11 cellular contexts compared by ENCODE assay signal in the genomic region with DNA sequence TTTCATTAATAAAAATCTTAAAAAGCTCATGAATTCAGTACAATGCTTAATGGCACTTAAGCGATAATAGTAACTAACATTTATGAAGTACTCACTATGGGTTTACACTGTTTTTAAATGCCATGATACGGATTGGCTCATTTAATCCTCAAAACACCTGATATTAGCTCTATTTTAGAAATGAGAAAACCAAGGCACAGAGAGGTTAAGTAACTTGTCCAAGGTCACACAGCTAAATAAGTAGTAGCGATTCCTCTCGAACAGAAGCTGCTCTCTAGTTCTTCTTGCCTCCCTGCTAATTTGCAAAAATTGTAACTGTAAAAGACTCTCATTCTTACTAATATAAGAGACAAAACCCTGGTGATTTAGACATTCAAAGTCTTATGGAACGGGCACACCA.
DNase-seq lines count a peak whose midpoint lies in the region; ATAC-seq and TF ChIP-seq lines count a peak whose summit lies in the region.
"Had no signal": no experiment of that assay in that cellular context is flagged by ENCODE, and none has a peak within 500 bp of the region (broad histone marks: within the 10 kb centered on the region; RNA-seq: fewer than 3 reads in every experiment).

No MANE protein-coding gene starts in this region.

- H2AFZ ChIP-seq in ACC112 (ENCODE audit: low read length, unreplicated experiment) (no peak overlapping the region), GM23338 (no peak overlapping the region)

- H3K27ac ChIP-seq in ACC112 (ENCODE audit: low read depth, low read length) (no peak overlapping the region), GM23338 (ENCODE audit: low read depth) (no peak overlapping the region)

- peaks cover 33% of the 10 kb centered on the region for H3K27me3 Mint-ChIP-seq in GM23338 (ENCODE audit: insufficient read depth, low read depth, poor library complexity)
- no peaks in the 10 kb centered on the region for H3K27me3 Mint-ChIP-seq in activated naive CD8-positive, alpha-beta T cell treated with anti-CD3 and anti-CD28 coated beads, Interleukin-2, amount 10 ng/mL, durations not matched to agents 7 days and 5 days

- TF ChIP-seq CTCF in GM23338 (conservative IDR thresholded peaks at IDR 0.05; ENCODE audit: low read depth in 2 of 2): no peak
- TF ChIP-seq CTCF in kidney epithelial cell (IDR thresholded peaks at IDR 0.05; ENCODE audit: insufficient read depth, low read length, poor library complexity, severe bottlenecking): no peak

- H3K4me3 ChIP-seq in ACC112 (ENCODE audit: low read depth, low read length): peak overlapping the region; percentile 95
- peak overlapping the region; percentile 77; the same call in 1 of the 2 replicates for H3K4me3 ChIP-seq in GM23338
- peak overlapping the region; percentile 43 for H3K4me3 ChIP-seq in kidney epithelial cell (ENCODE audit: low read depth, low read length)

- H3K9me3 Mint-ChIP-seq in GM23338: peaks cover 11% of the 10 kb centered on the region
- peaks cover 4% of the 10 kb centered on the region for H3K9me3 Mint-ChIP-seq in activated naive CD8-positive, alpha-beta T cell treated with anti-CD3 and anti-CD28 coated beads, Interleukin-2, amount 10 ng/mL, durations not matched to agents 7 days and 5 days

- peaks cover 11% of the 10 kb centered on the region for H3F3A ChIP-seq in GM23338 (replicated peaks; ENCODE audit: low read depth)

- H4K20me1 ChIP-seq in GM23338 (replicated peaks; ENCODE audit: insufficient read depth): peaks cover 12% of the 10 kb centered on the region; the same call in 1 of the 2 replicates

- DNase-seq in GM23338 (ENCODE audit: low spot score) (no peak), kidney epithelial cell (ENCODE audit: low read depth) (no peak), NCI-H146 (lab: John Stamatoyannopoulos, UW) (no peak), cerebellar nuclear complex (lab: John Stamatoyannopoulos, UW) (no peak)
- no peak for DNase-seq in activated naive CD8-positive, alpha-beta T cell treated with anti-CD3 and anti-CD28 coated beads, Interleukin-2, amount 10 ng/mL, durations not matched to agents 7 days and 5 days
- no peak for DNase-seq in stimulated activated CD4-positive, alpha-beta T cell treated with anti-CD3 and anti-CD28 coated beads, Interleukin-4, amount 100 ng/mL, for 24 hours
- DNase-seq: aorta, DMS153, T1000 had no signal

- H3K27ac Mint-ChIP-seq in GM23338: no peak overlapping the region
- no peak overlapping the region for H3K27ac Mint-ChIP-seq in activated naive CD8-positive, alpha-beta T cell treated with anti-CD3 and anti-CD28 coated beads, Interleukin-2, amount 10 ng/mL, durations not matched to agents 7 days and 5 days

- no peak for ATAC-seq in GM23338
- no peak for ATAC-seq in activated naive CD8-positive, alpha-beta T cell treated with anti-CD3 and anti-CD28 coated beads, Interleukin-2, amount 10 ng/mL, durations not matched to agents 7 days and 5 days (ENCODE audit: low read depth)
- no peak for ATAC-seq in GM18867 (IDR thresholded peaks at IDR 0.05; ENCODE audit: unreplicated experiment)

- H3K4me1 Mint-ChIP-seq in GM23338: peaks cover 43% of the 10 kb centered on the region
- peaks cover 23% of the 10 kb centered on the region for H3K4me1 Mint-ChIP-seq in activated naive CD8-positive, alpha-beta T cell treated with anti-CD3 and anti-CD28 coated beads, Interleukin-2, amount 10 ng/mL, durations not matched to agents 7 days and 5 days

- H3K79me2 ChIP-seq in ACC112 (ENCODE audit: control insufficient read depth, insufficient read depth, low read length, unreplicated experiment) (peaks cover 53% of the 10 kb centered on the region), GM23338 (replicated peaks; ENCODE audit: insufficient read depth) (peaks cover 12% of the 10 kb centered on the region; the same call in 1 of the 2 replicates)

- H3K27me3 ChIP-seq in ACC112 (ENCODE audit: insufficient read depth, low read length) (no peaks in the 10 kb centered on the region), GM23338 (ENCODE audit: insufficient read depth) (peaks cover 28% of the 10 kb centered on the region), kidney epithelial cell (ENCODE audit: control insufficient read depth, insufficient read depth, low read length) (no peaks in the 10 kb centered on the region)

- H3K36me3 Mint-ChIP-seq in GM23338 (ENCODE audit: low read depth): peaks cover 6% of the 10 kb centered on the region
- peaks cover 2% of the 10 kb centered on the region for H3K36me3 Mint-ChIP-seq in activated naive CD8-positive, alpha-beta T cell treated with anti-CD3 and anti-CD28 coated beads, Interleukin-2, amount 10 ng/mL, durations not matched to agents 7 days and 5 days

- POLR2A ChIA-PET in activated naive CD8-positive, alpha-beta T cell treated with anti-CD3 and anti-CD28 coated beads, Interleukin-2, amount 10 ng/mL, durations not matched to agents 7 days and 5 days (lab: Charles Lee): interaction anchor here (4.0 kb wide), 1 partner anchor 111 kb away, joined by 31 read pairs; the partner anchor contains the start of gene RHEB

- H3K36me3 ChIP-seq in ACC112 (ENCODE audit: insufficient read depth, low read length) (no peaks in the 10 kb centered on the region), GM23338 (ENCODE audit: insufficient read depth) (no peaks in the 10 kb centered on the region; the same call in 1 of the 2 replicates), kidney epithelial cell (ENCODE audit: control insufficient read depth, insufficient read depth, low read length) (no peaks in the 10 kb centered on the region)

- H3K4me3 Mint-ChIP-seq in GM23338: peak overlapping the region; percentile 80
- H3K4me3 Mint-ChIP-seq in activated naive CD8-positive, alpha-beta T cell treated with anti-CD3 and anti-CD28 coated beads, Interleukin-2, amount 10 ng/mL, durations not matched to agents 7 days and 5 days: peak overlapping the region; percentile 83

- H3K4me1 ChIP-seq in ACC112 (ENCODE audit: control insufficient read depth, insufficient read depth, low read length, unreplicated experiment) (peaks cover 16% of the 10 kb centered on the region), GM23338 (ENCODE audit: insufficient read depth) (peaks cover 28% of the 10 kb centered on the region)

- H3K4me2 ChIP-seq in GM23338: peak overlapping the region; percentile 84; the same call in 1 of the 2 replicates

- 0 out of 2 replicates have a peak, but pooled peaks cover 4% of the 10 kb centered on the region for H3K9me2 ChIP-seq in GM23338 (ENCODE audit: insufficient read depth)

TF ChIP-seq in GM23338, 12 proteins besides CTCF, POLR2A, EP300 and RAD21 (continues in another document):
- TF ChIP-seq, protein P1, sequence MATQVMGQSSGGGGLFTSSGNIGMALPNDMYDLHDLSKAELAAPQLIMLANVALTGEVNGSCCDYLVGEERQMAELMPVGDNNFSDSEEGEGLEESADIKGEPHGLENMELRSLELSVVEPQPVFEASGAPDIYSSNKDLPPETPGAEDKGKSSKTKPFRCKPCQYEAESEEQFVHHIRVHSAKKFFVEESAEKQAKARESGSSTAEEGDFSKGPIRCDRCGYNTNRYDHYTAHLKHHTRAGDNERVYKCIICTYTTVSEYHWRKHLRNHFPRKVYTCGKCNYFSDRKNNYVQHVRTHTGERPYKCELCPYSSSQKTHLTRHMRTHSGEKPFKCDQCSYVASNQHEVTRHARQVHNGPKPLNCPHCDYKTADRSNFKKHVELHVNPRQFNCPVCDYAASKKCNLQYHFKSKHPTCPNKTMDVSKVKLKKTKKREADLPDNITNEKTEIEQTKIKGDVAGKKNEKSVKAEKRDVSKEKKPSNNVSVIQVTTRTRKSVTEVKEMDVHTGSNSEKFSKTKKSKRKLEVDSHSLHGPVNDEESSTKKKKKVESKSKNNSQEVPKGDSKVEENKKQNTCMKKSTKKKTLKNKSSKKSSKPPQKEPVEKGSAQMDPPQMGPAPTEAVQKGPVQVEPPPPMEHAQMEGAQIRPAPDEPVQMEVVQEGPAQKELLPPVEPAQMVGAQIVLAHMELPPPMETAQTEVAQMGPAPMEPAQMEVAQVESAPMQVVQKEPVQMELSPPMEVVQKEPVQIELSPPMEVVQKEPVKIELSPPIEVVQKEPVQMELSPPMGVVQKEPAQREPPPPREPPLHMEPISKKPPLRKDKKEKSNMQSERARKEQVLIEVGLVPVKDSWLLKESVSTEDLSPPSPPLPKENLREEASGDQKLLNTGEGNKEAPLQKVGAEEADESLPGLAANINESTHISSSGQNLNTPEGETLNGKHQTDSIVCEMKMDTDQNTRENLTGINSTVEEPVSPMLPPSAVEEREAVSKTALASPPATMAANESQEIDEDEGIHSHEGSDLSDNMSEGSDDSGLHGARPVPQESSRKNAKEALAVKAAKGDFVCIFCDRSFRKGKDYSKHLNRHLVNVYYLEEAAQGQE (IDR thresholded peaks at IDR 0.05; ENCODE audit: unreplicated experiment): no peak
- TF ChIP-seq POLR2AphosphoS5 (IDR thresholded peaks at IDR 0.05; ENCODE audit: low read depth) (no peak), CREB1 (CRISPR knock-in tag; IDR thresholded peaks at IDR 0.05; ENCODE audit: low read depth) (no peak), ETS1 (IDR thresholded peaks at IDR 0.05) (no peak), ZNF114 (CRISPR knock-in tag; IDR thresholded peaks at IDR 0.05) (no peak), JUNB (IDR thresholded peaks at IDR 0.05; ENCODE audit: unreplicated experiment) (no peak), STAT1 (IDR thresholded peaks at IDR 0.05; ENCODE audit: unreplicated experiment) (no peak), NANOG (IDR thresholded peaks at IDR 0.05; ENCODE audit: borderline replicate concordance) (no peak), EZH2phosphoT487 (IDR thresholded peaks at IDR 0.05; ENCODE audit: unreplicated experiment) (no peak), ZNF331 (CRISPR knock-in tag; IDR thresholded peaks at IDR 0.05; ENCODE audit: low read depth) (no peak), EZH2 (IDR thresholded peaks at IDR 0.05; ENCODE audit: low read depth, unreplicated experiment) (no peak)

Comparison
In these comparisons a context has a peak if more than half of its experiments do, and no peak if none do; other contexts are left out.
1. H3K4me3 ChIP-seq: peak in every context shown above with its lines; median percentile 95 in ACC112; 77 in GM23338; 43 in kidney epithelial cell.